In genomic region chr2:39646267-39646666, GRCh38 we compare ENCODE assay signal across 25 cellular contexts. TPM values are rescaled to one million over a fixed set of nuclear protein-coding genes. Genes with fewer than 3 reads are reported as not detected.
"Had no signal": no experiment of that assay in that cellular context is flagged by ENCODE, and none has a peak within 500 bp of the region (broad histone marks: within the 10 kb centered on the region; RNA-seq: fewer than 3 reads in every experiment).

No MANE protein-coding gene starts in this region.

- H3K9ac ChIP-seq: neural progenitor cell, parathyroid adenoma had no signal

- H3K4me3 Mint-ChIP-seq: mesothelial cell of epicardium; naive B cell; natural killer cell treated with Interleukin-12 subunit alpha and Interleukin-12 subunit beta and Interleukin-15 and Interleukin-18, amount 100 ng/mL, for 72 hours; neural progenitor cell; stimulated activated naive B cell treated with anti-CD40 and anti-IgM and Interleukin-4, amounts not matched to agents 10 μg/mL and 1 μg/mL and 100 μg/mL, for 72 hours; stimulated activated naive CD8-positive, alpha-beta T cell treated with anti-CD3 and anti-CD28 coated beads, Interleukin-15, Interleukin-2, amounts not matched to agents 100 ng/mL and 50 ng/mL, for 24 hours had no signal

- H2AFZ ChIP-seq: neural progenitor cell, parathyroid adenoma had no signal

- H3K9me3 ChIP-seq: gastrocnemius medialis, mucosa of descending colon, right atrium auricular region, sigmoid colon, thoracic aorta, tibial nerve, upper lobe of left lung had no signal

- H3K36me3 ChIP-seq: gastrocnemius medialis, neural progenitor cell, right atrium auricular region, sigmoid colon, thoracic aorta, tibial nerve, upper lobe of left lung had no signal

- DNase-seq: dorsolateral prefrontal cortex; effector CD4-positive, alpha-beta T cell; foreskin fibroblast; gastrocnemius medialis; head of caudate nucleus; mesenchymal stem cell; mucosa of descending colon; naive B cell; sigmoid colon; stimulated activated CD4-positive, alpha-beta T cell treated with anti-CD3 and anti-CD28 coated beads, Interleukin-4, amount 100 ng/mL, for 4 hours; stimulated activated naive B cell treated with anti-CD40 and anti-IgM and Interleukin-4, amounts not matched to agents 10 μg/mL and 1 μg/mL and 100 μg/mL, for 72 hours; upper lobe of left lung had no signal

- H3K27me3 Mint-ChIP-seq: naive B cell; natural killer cell treated with Interleukin-12 subunit alpha and Interleukin-12 subunit beta and Interleukin-15 and Interleukin-18, amount 100 ng/mL, for 72 hours; progenitor cell of endocrine pancreas; stimulated activated naive B cell treated with anti-CD40 and anti-IgM and Interleukin-4, amounts not matched to agents 10 μg/mL and 1 μg/mL and 100 μg/mL, for 72 hours; stimulated activated naive CD8-positive, alpha-beta T cell treated with anti-CD3 and anti-CD28 coated beads, Interleukin-15, Interleukin-2, amounts not matched to agents 100 ng/mL and 50 ng/mL, for 24 hours had no signal

- H3K4me3 ChIP-seq: dorsolateral prefrontal cortex, gastrocnemius medialis, mucosa of descending colon, neural progenitor cell, right atrium auricular region, sigmoid colon, thoracic aorta, tibial nerve, upper lobe of left lung had no signal

- H3K4me2 ChIP-seq: neural progenitor cell had no signal

- H3K27ac Mint-ChIP-seq: mesothelial cell of epicardium; naive B cell; natural killer cell treated with Interleukin-12 subunit alpha and Interleukin-12 subunit beta and Interleukin-15 and Interleukin-18, amount 100 ng/mL, for 72 hours; neural progenitor cell; progenitor cell of endocrine pancreas; stimulated activated naive B cell treated with anti-CD40 and anti-IgM and Interleukin-4, amounts not matched to agents 10 μg/mL and 1 μg/mL and 100 μg/mL, for 72 hours; stimulated activated naive CD8-positive, alpha-beta T cell treated with anti-CD3 and anti-CD28 coated beads, Interleukin-15, Interleukin-2, amounts not matched to agents 100 ng/mL and 50 ng/mL, for 24 hours had no signal

- FAIRE-seq: colon, keratinocyte, urothelium cell line had no signal

- H3K4me1 Mint-ChIP-seq: mesothelial cell of epicardium; naive B cell; stimulated activated naive B cell treated with anti-CD40 and anti-IgM and Interleukin-4, amounts not matched to agents 10 μg/mL and 1 μg/mL and 100 μg/mL, for 72 hours had no signal

- H3K36me3 Mint-ChIP-seq: mesothelial cell of epicardium; naive B cell; natural killer cell treated with Interleukin-12 subunit alpha and Interleukin-12 subunit beta and Interleukin-15 and Interleukin-18, amount 100 ng/mL, for 72 hours; neural progenitor cell; stimulated activated naive B cell treated with anti-CD40 and anti-IgM and Interleukin-4, amounts not matched to agents 10 μg/mL and 1 μg/mL and 100 μg/mL, for 72 hours had no signal

- H3K4me1 ChIP-seq: neural progenitor cell, parathyroid adenoma had no signal

- H3K27ac ChIP-seq: dorsolateral prefrontal cortex, gastrocnemius medialis, neural progenitor cell, parathyroid adenoma, right atrium auricular region, sigmoid colon, thoracic aorta, tibial nerve, upper lobe of left lung had no signal

- H3K27me3 ChIP-seq: dorsolateral prefrontal cortex, gastrocnemius medialis, neural progenitor cell, right atrium auricular region, sigmoid colon, tibial nerve, upper lobe of left lung had no signal

- H3K9me3 Mint-ChIP-seq: mesothelial cell of epicardium; natural killer cell treated with Interleukin-12 subunit alpha and Interleukin-12 subunit beta and Interleukin-15 and Interleukin-18, amount 100 ng/mL, for 72 hours; neural progenitor cell; stimulated activated naive B cell treated with anti-CD40 and anti-IgM and Interleukin-4, amounts not matched to agents 10 μg/mL and 1 μg/mL and 100 μg/mL, for 72 hours; stimulated activated naive CD8-positive, alpha-beta T cell treated with anti-CD3 and anti-CD28 coated beads, Interleukin-15, Interleukin-2, amounts not matched to agents 100 ng/mL and 50 ng/mL, for 24 hours had no signal

- H3K79me2 ChIP-seq: parathyroid adenoma had no signal

- ATAC-seq: gastrocnemius medialis; mucosa of descending colon; stimulated activated naive B cell treated with anti-CD40 and anti-IgM and Interleukin-4, amounts not matched to agents 10 μg/mL and 1 μg/mL and 100 μg/mL, for 72 hours had no signal

RNA-seq across cellular contexts. Expression of gene TMEM178A, which starts 19.4 kb away (rescaled TPM):
- total RNA-seq: lung microvascular endothelial cell; natural killer cell treated with Interleukin-12 subunit alpha and Interleukin-12 subunit beta and Interleukin-15 and Interleukin-18, amount 100 ng/mL, for 72 hours had no signal
